Comparison of ENCODE assay signal across 33 cellular contexts in genomic region chr2:155517362-155517761, GRCh38.
"Had no signal": no experiment of that assay in that cellular context is flagged by ENCODE, and none has a peak within 500 bp of the region (broad histone marks: within the 10 kb centered on the region; RNA-seq: fewer than 3 reads in every experiment).

No MANE protein-coding gene starts in this region.

- DNase-seq: Karpas-422, Kasumi-1, MG63, MM.1S, MV-4-11, NCI-H1048, NCI-H1092, NCI-H1092 treated with DMSO at 0.1 percent for 48 hours, NCI-H1105, NCI-H1105 treated with DMSO at 0.1 percent for 48 hours, NCI-H1417, NCI-H1417 treated with DMSO at 0.1 percent for 48 hours, NCI-H1436, NCI-H1436 treated with DMSO at 0.1 percent for 48 hours, NCI-H146, NCI-H1694, NCI-H1694 treated with DMSO at 0.1 percent for 48 hours, NCI-H187, NCI-H187 treated with DMSO at 0.1 percent for 48 hours, NCI-H1930, NCI-H2029, NCI-H2029 treated with DMSO at 0.1 percent for 48 hours, NCI-H2081, NCI-H2081 treated with DMSO at 0.1 percent for 48 hours, NCI-H2107, NCI-H2171, NCI-H2227 treated with DMSO at 0.1 percent for 48 hours, NCI-H226, NCI-H345, NCI-H446, NCI-H446 treated with DMSO at 0.1 percent for 48 hours, NCI-H510A had no signal

- H3K27ac ChIP-seq: KMS-11 had no signal

- H3K9me3 ChIP-seq: MG63 had no signal

- H3K36me3 ChIP-seq: MG63 had no signal

- H3K4me3 ChIP-seq: MG63 had no signal

- H3K27me3 ChIP-seq: MG63 had no signal

- H3K4me2 ChIP-seq: KMS-11 had no signal

- H3K9ac ChIP-seq: KMS-11 had no signal
